11 cellular contexts compared by ENCODE assay signal in genomic region chr19:34306213-34306661, GRCh38. TPM values are rescaled to one million over a fixed set of nuclear protein-coding genes. Genes with fewer than 3 reads are reported as not detected.
A peak's percentile ranks its signal among the peaks of the same experiment; 100 is the strongest.
DNase-seq lines count a peak whose midpoint lies in the region; ATAC-seq and TF ChIP-seq lines count a peak whose summit lies in the region.
"Had no signal": no experiment of that assay in that cellular context is flagged by ENCODE, and none has a peak within 500 bp of the region (broad histone marks: within the 10 kb centered on the region; RNA-seq: fewer than 3 reads in every experiment).

No MANE protein-coding gene starts in this region.

- WGBS in tibial nerve, 2 donors: 64 to 67% methylated on average over 2 of the region's 2 CpGs

- CTCF ChIA-PET in activated CD4-positive, alpha-beta memory T cell treated with anti-CD3 and anti-CD28 coated beads for 36 hours (lab: Charles Lee): interaction anchor here (1.5 kb wide), 1 partner anchor 40 kb away, joined by 5 read pairs; no protein-coding TSS in a partner anchor
- CTCF ChIA-PET in activated CD4-positive, alpha-beta memory T cell treated with anti-CD3 and anti-CD28 coated beads, Interleukin-2, amount 10 ng/mL, durations not matched to agents 7 days and 5 days (lab: Charles Lee): no interaction called here

- TF ChIP-seq CTCF in chondrocyte (IDR thresholded peaks at IDR 0.05) (no peak), tibial nerve (IDR thresholded peaks at IDR 0.05) (no peak)

- DNase-seq in activated CD4-positive, alpha-beta memory T cell treated with anti-CD3 and anti-CD28 coated beads for 36 hours: no peak
- DNase-seq in activated CD4-positive, alpha-beta memory T cell treated with anti-CD3 and anti-CD28 coated beads, Interleukin-2, amount 10 ng/mL, durations not matched to agents 7 days and 5 days: no peak
- DNase-seq in chondrocyte (ENCODE audit: low spot score) (no peak), mucosa of gallbladder (ENCODE audit: low spot score) (peak; percentile 61), tibial nerve (ENCODE audit: low spot score in 2 of 2) (no peak), DMS153 (lab: John Stamatoyannopoulos, UW) (no peak), NCI-H524 (lab: John Stamatoyannopoulos, UW) (no peak)
- DNase-seq: GDM1, mesenchymal stem cell, NCI-H2227 treated with DMSO at 0.1 percent for 48 hours had no signal

- peaks cover 0 to 49% (median 13%) of the 10 kb centered on the region in 4 donors for H3K4me1 ChIP-seq in tibial nerve

- H3K27me3 Mint-ChIP-seq in activated CD4-positive, alpha-beta memory T cell treated with anti-CD3 and anti-CD28 coated beads for 36 hours: no peaks in the 10 kb centered on the region
- no peaks in the 10 kb centered on the region for H3K27me3 Mint-ChIP-seq in activated CD4-positive, alpha-beta memory T cell treated with anti-CD3 and anti-CD28 coated beads, Interleukin-2, amount 10 ng/mL, durations not matched to agents 7 days and 5 days
- H3K27me3 Mint-ChIP-seq in chondrocyte (ENCODE audit: low read depth): no peaks in the 10 kb centered on the region

- H3K4me1 Mint-ChIP-seq in activated CD4-positive, alpha-beta memory T cell treated with anti-CD3 and anti-CD28 coated beads for 36 hours (ENCODE audit: low read depth): peaks cover 41% of the 10 kb centered on the region
- peaks cover 30% of the 10 kb centered on the region for H3K4me1 Mint-ChIP-seq in activated CD4-positive, alpha-beta memory T cell treated with anti-CD3 and anti-CD28 coated beads, Interleukin-2, amount 10 ng/mL, durations not matched to agents 7 days and 5 days
- peaks cover 14% of the 10 kb centered on the region for H3K4me1 Mint-ChIP-seq in chondrocyte (ENCODE audit: low read depth)

- TF ChIP-seq POLR2A in tibial nerve (IDR thresholded peaks at IDR 0.05): no peak

- peak overlapping the region in 3 of 4 donors; percentile 14 to 62 (median 38) for H3K27ac ChIP-seq in tibial nerve

- peaks cover 0 to 14% (median 0%) of the 10 kb centered on the region in 3 donors for H3K36me3 ChIP-seq in tibial nerve

- peak overlapping the region; percentile 21 for H3K27ac Mint-ChIP-seq in activated CD4-positive, alpha-beta memory T cell treated with anti-CD3 and anti-CD28 coated beads for 36 hours
- H3K27ac Mint-ChIP-seq in activated CD4-positive, alpha-beta memory T cell treated with anti-CD3 and anti-CD28 coated beads, Interleukin-2, amount 10 ng/mL, durations not matched to agents 7 days and 5 days: no peak overlapping the region
- H3K27ac Mint-ChIP-seq in chondrocyte (ENCODE audit: unreplicated experiment): peak overlapping the region; percentile 29

- H3K4me3 Mint-ChIP-seq in activated CD4-positive, alpha-beta memory T cell treated with anti-CD3 and anti-CD28 coated beads for 36 hours: no peak overlapping the region
- H3K4me3 Mint-ChIP-seq in activated CD4-positive, alpha-beta memory T cell treated with anti-CD3 and anti-CD28 coated beads, Interleukin-2, amount 10 ng/mL, durations not matched to agents 7 days and 5 days: no peak overlapping the region
- H3K4me3 Mint-ChIP-seq in chondrocyte (ENCODE audit: unreplicated experiment): no peak overlapping the region

- POLR2A ChIA-PET in activated CD4-positive, alpha-beta memory T cell treated with anti-CD3 and anti-CD28 coated beads for 36 hours (lab: Charles Lee): no interaction called here
- POLR2A ChIA-PET in activated CD4-positive, alpha-beta memory T cell treated with anti-CD3 and anti-CD28 coated beads, Interleukin-2, amount 10 ng/mL, durations not matched to agents 7 days and 5 days (lab: Charles Lee): no interaction called here

- H3K9me3 ChIP-seq in tibial nerve: no peaks in the 10 kb centered on the region

- no peaks in the 10 kb centered on the region for H3K9me3 Mint-ChIP-seq in activated CD4-positive, alpha-beta memory T cell treated with anti-CD3 and anti-CD28 coated beads for 36 hours
- H3K9me3 Mint-ChIP-seq in activated CD4-positive, alpha-beta memory T cell treated with anti-CD3 and anti-CD28 coated beads, Interleukin-2, amount 10 ng/mL, durations not matched to agents 7 days and 5 days: no peaks in the 10 kb centered on the region
- no peaks in the 10 kb centered on the region for H3K9me3 Mint-ChIP-seq in chondrocyte (ENCODE audit: low read depth)

- H3K4me3 ChIP-seq in tibial nerve: no peak overlapping the region

- no peak for TF ChIP-seq EP300 in tibial nerve (IDR thresholded peaks at IDR 0.05)

- no peak for ATAC-seq in HG03095 (IDR thresholded peaks at IDR 0.05; ENCODE audit: unreplicated experiment)

- no peaks in the 10 kb centered on the region for H3K27me3 ChIP-seq in tibial nerve

- intact Hi-C loops in activated CD4-positive, alpha-beta memory T cell treated with anti-CD3 and anti-CD28 coated beads for 36 hours (cut with micrococcal nuclease): loop anchor here (5.0 kb wide), 1 partner anchor 34 kb away; no protein-coding TSS in a partner anchor

- H3K36me3 Mint-ChIP-seq in activated CD4-positive, alpha-beta memory T cell treated with anti-CD3 and anti-CD28 coated beads for 36 hours: peaks cover 1% of the 10 kb centered on the region
- peaks cover 18% of the 10 kb centered on the region for H3K36me3 Mint-ChIP-seq in activated CD4-positive, alpha-beta memory T cell treated with anti-CD3 and anti-CD28 coated beads, Interleukin-2, amount 10 ng/mL, durations not matched to agents 7 days and 5 days (ENCODE audit: low read depth)
- peaks cover 9% of the 10 kb centered on the region for H3K36me3 Mint-ChIP-seq in chondrocyte (ENCODE audit: low read depth)

RNA-seq across cellular contexts. Expression of gene GARRE1, which starts 51.9 kb away (rescaled TPM):
- total RNA-seq in activated CD4-positive, alpha-beta memory T cell treated with anti-CD3 and anti-CD28 coated beads for 36 hours: 10 to 100 TPM; 11.7 to 11.9 TPM
- 10 to 100 TPM; 14.3 to 14.4 TPM for total RNA-seq in activated CD4-positive, alpha-beta memory T cell treated with anti-CD3 and anti-CD28 coated beads, Interleukin-2, amount 10 ng/mL, durations not matched to agents 7 days and 5 days
- total RNA-seq in chondrocyte: 23.3 to 35.4 TPM (median 24.4 TPM) in 3 replicates
- total RNA-seq in mucosa of gallbladder: 27.7 TPM
- 10 to 100 TPM; 21.6 to 35.4 (median 30.9) TPM for total RNA-seq in tibial nerve

RNA-seq across cellular contexts. Expression of gene GPI, which starts 58.8 kb away (rescaled TPM):
- total RNA-seq in activated CD4-positive, alpha-beta memory T cell treated with anti-CD3 and anti-CD28 coated beads for 36 hours: 100 to 1,000 TPM; 549 to 564 TPM
- 100 to 1,000 TPM; 658 to 662 TPM for total RNA-seq in activated CD4-positive, alpha-beta memory T cell treated with anti-CD3 and anti-CD28 coated beads, Interleukin-2, amount 10 ng/mL, durations not matched to agents 7 days and 5 days
- total RNA-seq in chondrocyte (209 to 228 TPM (median 221 TPM) in 3 replicates), mucosa of gallbladder (406 TPM), tibial nerve (100 to 1,000 TPM; 156 to 233 (median 177) TPM)
